9 cellular contexts compared by ENCODE assay signal in genomic region chr13:96020155-96020575, GRCh38. TPM values are rescaled to one million over a fixed set of nuclear protein-coding genes. Genes with fewer than 3 reads are reported as not detected.
A peak's percentile ranks its signal among the peaks of the same experiment; 100 is the strongest.
DNase-seq lines count a peak whose midpoint lies in the region; ATAC-seq and TF ChIP-seq lines count a peak whose summit lies in the region.
"Had no signal": no experiment of that assay in that cellular context is flagged by ENCODE, and none has a peak within 500 bp of the region (broad histone marks: within the 10 kb centered on the region; RNA-seq: fewer than 3 reads in every experiment).

No MANE protein-coding gene starts in this region.

- H3K27ac Mint-ChIP-seq in Calu3 (ENCODE audit: unreplicated experiment), result no peak overlapping the region
- H3K27ac Mint-ChIP-seq: T-helper 1 cell treated with Interleukin-12 subunit alpha and Interleukin-12 subunit beta and Interleukin-4 antibody, amounts not matched to agents 30 μg/mL and 1 μg/mL, for 36 hours had no signal

- H3K4me1 ChIP-seq in adipocyte (ENCODE audit: control insufficient read depth, insufficient read depth, low read length) (peaks cover 5% of the 10 kb centered on the region), right cardiac atrium (ENCODE audit: control insufficient read depth, insufficient read depth, low read length) (no peaks in the 10 kb centered on the region)

- CTCF ChIA-PET in Calu3 (lab: Charles Lee), result interaction anchor here (1.0 to 1.4 kb wide), 3 partner anchors 33 to 797 kb away, joined by 5 to 8 read pairs (median 6); partner anchors contain the start of gene UGGT2

- no peaks in the 10 kb centered on the region for H3K27me3 ChIP-seq in adipocyte (replicated peaks; ENCODE audit: control insufficient read depth, insufficient read depth, low read length)
- no peaks in the 10 kb centered on the region for H3K27me3 ChIP-seq in right cardiac atrium (ENCODE audit: control insufficient read depth, insufficient read depth)

- H3K27ac ChIP-seq in right cardiac atrium (ENCODE audit: low read length), result no peak overlapping the region

- H3K4me3 ChIP-seq in adipocyte (ENCODE audit: low read length), result no peak overlapping the region
- no peak overlapping the region for H3K4me3 ChIP-seq in right cardiac atrium (ENCODE audit: low read length)

- no peak overlapping the region for H3K9ac ChIP-seq in adipocyte (ENCODE audit: low read length)

- peaks cover 16% of the 10 kb centered on the region for H3K36me3 ChIP-seq in adipocyte (ENCODE audit: control insufficient read depth, insufficient read depth, low read length, severe bottlenecking)

- H3K4me1 Mint-ChIP-seq in Calu3 (ENCODE audit: low read depth, unreplicated experiment), result no peaks in the 10 kb centered on the region

- H3K9me3 ChIP-seq in adipocyte (ENCODE audit: control insufficient read depth, low read length) (peaks cover 8% of the 10 kb centered on the region), right cardiac atrium (ENCODE audit: control insufficient read depth, low read length) (no peaks in the 10 kb centered on the region)

- 47% methylated on average over 3 of the region's 3 CpGs for WGBS in right cardiac atrium

- peaks cover 5% of the 10 kb centered on the region for H3K36me3 Mint-ChIP-seq in Calu3 (ENCODE audit: insufficient read depth, unreplicated experiment)

- no peak for TF ChIP-seq CTCF in Calu3 (IDR thresholded peaks at IDR 0.05; ENCODE audit: unreplicated experiment)

- ATAC-seq in GM19035 (IDR thresholded peaks at IDR 0.05; ENCODE audit: unreplicated experiment), result peak; percentile 93
- peak; percentile 77 for ATAC-seq in HG03108 (IDR thresholded peaks at IDR 0.05; ENCODE audit: unreplicated experiment)
- ATAC-seq in right cardiac atrium, result peak; percentile 84 to 88

- intact Hi-C loops in Calu3 (cut with micrococcal nuclease; ENCODE audit: unreplicated experiment) (loop anchor here (1.0 to 2.0 kb wide), 3 partner anchors 209 to 939 kb away; no protein-coding TSS in a partner anchor), right cardiac atrium (cut with DNase I) (loop anchor here in 2 of 4 donors (10.0 kb wide), 2 partner anchors 795 to 935 kb away; no protein-coding TSS in a partner anchor)

- no peaks in the 10 kb centered on the region for H3K27me3 Mint-ChIP-seq in Calu3 (ENCODE audit: unreplicated experiment)

- peak; percentile 23 for DNase-seq in Calu3
- peak; percentile 20 for DNase-seq in NCI-H2196 (lab: John Stamatoyannopoulos, UW; ENCODE audit: unreplicated experiment)
- peak; percentile 81 for DNase-seq in adipocyte (ENCODE audit: low read depth)
- DNase-seq in right cardiac atrium, result no peak
- DNase-seq in smooth muscle cell of the brain vasculature (ENCODE audit: low read depth, low spot score), result peak; percentile 51
- no peak for DNase-seq in cortex of kidney (lab: John Stamatoyannopoulos, UW)

- no TSS peak for BruUV-seq in Calu3 (replicated peaks; lab: Mats Ljungman, UMichigan)

- no peak overlapping the region for H3K4me3 Mint-ChIP-seq in Calu3 (ENCODE audit: low read depth, unreplicated experiment)
- H3K4me3 Mint-ChIP-seq: T-helper 1 cell treated with Interleukin-12 subunit alpha and Interleukin-12 subunit beta and Interleukin-4 antibody, amounts not matched to agents 30 μg/mL and 1 μg/mL, for 36 hours had no signal

- no peaks in the 10 kb centered on the region for H3K9me3 Mint-ChIP-seq in Calu3 (ENCODE audit: low read depth, unreplicated experiment)
- H3K9me3 Mint-ChIP-seq: T-helper 1 cell treated with Interleukin-12 subunit alpha and Interleukin-12 subunit beta and Interleukin-4 antibody, amounts not matched to agents 30 μg/mL and 1 μg/mL, for 36 hours had no signal

RNA-seq across cellular contexts. Expression of gene UGGT2, which starts 33.0 kb away (rescaled TPM):
- total RNA-seq in Calu3 (2022) (11.1 and 12.1 TPM in 2 replicates), right cardiac atrium (10 to 100 TPM; 16.8 to 33.4 (median 21.4) TPM)
- polyA plus RNA-seq in right cardiac atrium, result 7.6 TPM

Comparison
In these comparisons a context has a peak if more than half of its experiments do, and no peak if none do; other contexts are left out.
1. DNase-seq: peak in Calu3 (single experiment), NCI-H2196 (single experiment), adipocyte (single experiment) and smooth muscle cell of the brain vasculature (single experiment); none in right cardiac atrium (0 of 3) and cortex of kidney (single experiment).
2. Peak in every context shown above with its lines, with median percentiles within 50 percentile points of each other: ATAC-seq.